ENCODE assay signal across 32 cellular contexts in genomic region chr2:72765997-72766609, GRCh38. TPM values are rescaled to one million over a fixed set of nuclear protein-coding genes. Genes with fewer than 3 reads are reported as not detected.
DNase-seq lines count a peak whose midpoint lies in the region; ATAC-seq, FAIRE-seq and TF ChIP-seq lines count a peak whose summit lies in the region.
"Had no signal": no experiment of that assay in that cellular context is flagged by ENCODE, and none has a peak within 500 bp of the region (broad histone marks: within the 10 kb centered on the region; RNA-seq: fewer than 3 reads in every experiment).

No MANE protein-coding gene starts in this region.

- H3K27me3 ChIP-seq in breast epithelium (no peaks in the 10 kb centered on the region), PC-3 (ENCODE audit: low read length) (no peaks in the 10 kb centered on the region)
- H3K27me3 ChIP-seq: adrenal gland, stomach, tibial nerve had no signal

- H3K9ac ChIP-seq in PC-3 (ENCODE audit: low read length), result no peak overlapping the region

- POLR2A ChIA-PET in MCF 10A (lab: Yijun Ruan, JAX), result interaction anchor here (0.6 kb wide), 1 partner anchor 1752 kb away, joined by 5 read pairs; no protein-coding TSS in a partner anchor
- POLR2A ChIA-PET in PC-3 (lab: Charles Lee; ENCODE audit: unreplicated experiment), result no interaction called here

- no peak overlapping the region for H3K4me2 ChIP-seq in PC-3 (ENCODE audit: low read length)

- H3K36me3 ChIP-seq in breast epithelium, result no peaks in the 10 kb centered on the region
- H3K36me3 ChIP-seq in PC-3 (ENCODE audit: low read depth, low read length), result peaks cover 21% of the 10 kb centered on the region
- H3K36me3 ChIP-seq: adrenal gland, lower lobe of right lung had no signal

- H3K4me1 Mint-ChIP-seq in MCF 10A (ENCODE audit: insufficient read depth, unreplicated experiment), result no peaks in the 10 kb centered on the region
- H3K4me1 Mint-ChIP-seq: activated CD4-positive, alpha-beta T cell treated with anti-CD3 and anti-CD28 coated beads, Interleukin-2, amount 10 ng/mL, durations not matched to agents 24 days and 14 days; B cell; CD8-positive, alpha-beta memory T cell had no signal

- H4K20me1 ChIP-seq in PC-3 (ENCODE audit: low read length), result no peaks in the 10 kb centered on the region

- H3K27ac ChIP-seq in breast epithelium (no peak overlapping the region), PC-3 (ENCODE audit: low read length) (no peak overlapping the region)
- H3K27ac ChIP-seq: 22Rv1, adrenal gland, coronary artery, HL-60, lower lobe of right lung, stomach, tibial nerve, VCaP had no signal

- H3K79me2 ChIP-seq in PC-3 (ENCODE audit: low read length), result no peaks in the 10 kb centered on the region

- CTCF ChIA-PET in MCF 10A (lab: Yijun Ruan, JAX), result interaction anchor here (0.7 to 1.2 kb wide), 4 partner anchors 50 to 98 kb away, joined by 3 to 4 read pairs (median 3); no protein-coding TSS in a partner anchor
- CTCF ChIA-PET in PC-3 (lab: Charles Lee), result no interaction called here

- intact Hi-C loops in MCF 10A (cut with micrococcal nuclease) (no loop called here), breast epithelium (cut with DNase I; ENCODE audit: low total_unique reads) (no loop called here), PC-3 (cut with micrococcal nuclease) (no loop called here)

- H3K4me3 ChIP-seq in breast epithelium (no peak overlapping the region), PC-3 (ENCODE audit: low read length) (no peak overlapping the region)
- H3K4me3 ChIP-seq: adrenal gland, coronary artery, lower lobe of right lung, mucosa of descending colon, stomach, tibial nerve had no signal

- no peak overlapping the region for H3K4me3 Mint-ChIP-seq in MCF 10A (ENCODE audit: unreplicated experiment)
- H3K4me3 Mint-ChIP-seq: activated CD4-positive, alpha-beta T cell treated with anti-CD3 and anti-CD28 coated beads, Interleukin-2, amount 10 ng/mL, durations not matched to agents 24 days and 14 days; activated T-cell treated with anti-CD3 and anti-CD28 coated beads, Interleukin-2, amount 50 U/mL, for 4 hours; B cell; CD8-positive, alpha-beta memory T cell had no signal

- no peaks in the 10 kb centered on the region for H3K27me3 Mint-ChIP-seq in MCF 10A (ENCODE audit: insufficient read depth, unreplicated experiment)
- H3K27me3 Mint-ChIP-seq: activated CD4-positive, alpha-beta T cell treated with anti-CD3 and anti-CD28 coated beads, Interleukin-2, amount 10 ng/mL, durations not matched to agents 24 days and 14 days; B cell; CD8-positive, alpha-beta memory T cell had no signal

- no TSS peak for BruUV-seq in MCF 10A (replicated peaks; lab: Mats Ljungman, UMichigan)
- no TSS peak for BruUV-seq in PC-3 (replicated peaks; lab: Mats Ljungman, UMichigan)

- no peaks in the 10 kb centered on the region for H3K9me2 ChIP-seq in PC-3 (replicated peaks; ENCODE audit: low read length)

- peak overlapping the region; percentile 58 for H3K27ac Mint-ChIP-seq in MCF 10A (ENCODE audit: low read depth, unreplicated experiment)
- H3K27ac Mint-ChIP-seq: activated CD4-positive, alpha-beta T cell treated with anti-CD3 and anti-CD28 coated beads, Interleukin-2, amount 10 ng/mL, durations not matched to agents 24 days and 14 days; B cell; CD8-positive, alpha-beta memory T cell had no signal

- TF ChIP-seq CTCF in MCF 10A (IDR thresholded peaks at IDR 0.05; ENCODE audit: unreplicated experiment) (no peak), breast epithelium (IDR thresholded peaks at IDR 0.05) (no peak), PC-3 (conservative IDR thresholded peaks at IDR 0.05; ENCODE audit: low read depth, low read length) (no peak)

- H3F3A ChIP-seq in PC-3 (ENCODE audit: low read length, unreplicated experiment), result no peaks in the 10 kb centered on the region

- H3K9me3 Mint-ChIP-seq in MCF 10A (ENCODE audit: unreplicated experiment), result peaks cover 7% of the 10 kb centered on the region

- H3K4me1 ChIP-seq in breast epithelium (no peaks in the 10 kb centered on the region), PC-3 (ENCODE audit: insufficient read depth, low read length) (peaks cover 7% of the 10 kb centered on the region)
- H3K4me1 ChIP-seq: lower lobe of right lung, tibial nerve had no signal

- no peak overlapping the region for H2AFZ ChIP-seq in PC-3 (ENCODE audit: low read length)

- ATAC-seq in PC-3 (peak; percentile 61), esophagus mucosa (peak; percentile 99)
- ATAC-seq: activated T-cell treated with anti-CD3 and anti-CD28 coated beads, Interleukin-2, amount 50 U/mL, for 4 hours; lower lobe of right lung; mucosa of descending colon; sciatic nerve; SK-N-SH treated with all-trans-retinoic acid at 6 μM for 48 hours had no signal

- peaks cover 5% of the 10 kb centered on the region for H3K36me3 Mint-ChIP-seq in MCF 10A (ENCODE audit: insufficient read depth, unreplicated experiment)

- no peak for FAIRE-seq in RCC 7860 (lab: Jason Lieb, UNC)
- FAIRE-seq: GM18507 had no signal

- TF ChIP-seq POLR2A in breast epithelium (IDR thresholded peaks at IDR 0.05), result no peak

- H3K9me3 ChIP-seq in breast epithelium, result peaks cover 9 to 18% of the 10 kb centered on the region in 2 donors
- peaks cover 13% of the 10 kb centered on the region for H3K9me3 ChIP-seq in PC-3 (ENCODE audit: low read length)

- no peak for DNase-seq in MCF 10A (ENCODE audit: unreplicated experiment)
- no peak for DNase-seq in breast epithelium (ENCODE audit: low spot score in 2 of 2)
- DNase-seq in PC-3, result peak; percentile 55
- DNase-seq in RCC 7860 (ENCODE audit: low spot score), result no peak
- DNase-seq in kidney tubule cell (ENCODE audit: low spot score), result no peak
- DNase-seq in activated CD4-positive, CD25-positive, alpha-beta regulatory T cell (lab: John Stamatoyannopoulos, UW), result no peak
- DNase-seq in NCI-H748 (lab: John Stamatoyannopoulos, UW; ENCODE audit: unreplicated experiment), result no peak
- DNase-seq: activated CD4-positive, alpha-beta T cell treated with anti-CD3 and anti-CD28 coated beads, Interleukin-2, amount 10 ng/mL, durations not matched to agents 24 days and 14 days; activated naive CD4-positive, alpha-beta T cell treated with Interleukin-2 at 50 U/mL for 16 hours; activated T-cell treated with anti-CD3 and anti-CD28 coated beads, Interleukin-2, amount 50 U/mL, for 4 hours; adrenal gland; CD8-positive, alpha-beta memory T cell; DMS53; GDM1; glutamatergic neuron; lower lobe of right lung; MM.1S; mucosa of descending colon; NCI-H1436 treated with DMSO at 0.1 percent for 48 hours; NCI-H510A; stomach; T-helper 2 cell had no signal

RNA-seq across cellular contexts. Expression of gene EXOC6B, which starts 59.7 kb away (rescaled TPM):
- total RNA-seq in MCF 10A (2022) (24.7 and 34.7 TPM in 2 replicates), breast epithelium (10 to 100 TPM; 32.2 to 49.2 (median 37.0) TPM), PC-3 (2014; rRNA removed) (13.9 and 28.0 TPM in 2 replicates), esophagus mucosa (31.6 TPM)
